In genomic region chr4:149887091-149887490, GRCh38 we compare ENCODE assay signal across 18 cellular contexts.
"Had no signal": no experiment of that assay in that cellular context is flagged by ENCODE, and none has a peak within 500 bp of the region (broad histone marks: within the 10 kb centered on the region; RNA-seq: fewer than 3 reads in every experiment).

No MANE protein-coding gene starts in this region.

- H3K4me3 ChIP-seq: coronary artery, right atrium auricular region, skin epidermis, suprapubic skin had no signal

- H3K4me1 ChIP-seq: parathyroid adenoma had no signal

- H3K9me3 ChIP-seq: right atrium auricular region, suprapubic skin had no signal

- H3K27me3 ChIP-seq: right atrium auricular region, suprapubic skin had no signal

- H3K36me3 ChIP-seq: right atrium auricular region, suprapubic skin had no signal

- H3K27ac ChIP-seq: coronary artery, parathyroid adenoma, right atrium auricular region, skin epidermis, suprapubic skin had no signal

- ATAC-seq: activated CD8-positive, alpha-beta T cell treated with anti-CD3 and anti-CD28 coated beads for 36 hours; activated naive CD4-positive, alpha-beta T cell treated with anti-CD3 and anti-CD28 coated beads, Interleukin-2, amount 50 U/mL, for 72 hours; activated T-cell treated with anti-CD3 and anti-CD28 coated beads, Interleukin-2, amount 50 U/mL, for 4 hours; left lobe of liver; naive thymus-derived CD4-positive, alpha-beta T cell; stimulated activated naive CD8-positive, alpha-beta T cell treated with anti-CD3 and anti-CD28 coated beads, Interleukin-15, Interleukin-2, amounts not matched to agents 100 U/mL and 50 U/mL, for 24 hours; T-helper 17 cell had no signal

- DNase-seq: activated CD4-positive, alpha-beta T cell treated with anti-CD3 and anti-CD28 coated beads for 4 hours; activated CD8-positive, alpha-beta T cell treated with anti-CD3 and anti-CD28 coated beads for 36 hours; activated gamma-delta T cell; activated T-cell treated with anti-CD3 and anti-CD28 coated beads, Interleukin-2, amount 50 U/mL, for 4 hours; amniotic stem cell; effector CD8-positive, alpha-beta T cell; islet precursor cell; naive thymus-derived CD4-positive, alpha-beta T cell; stimulated activated CD4-positive, alpha-beta T cell treated with anti-CD3 and anti-CD28 coated beads, Interleukin-4, amount 100 ng/mL, for 4 hours; stimulated activated naive CD8-positive, alpha-beta T cell treated with anti-CD3 and anti-CD28 coated beads, Interleukin-15, Interleukin-2, amounts not matched to agents 100 U/mL and 50 U/mL, for 24 hours; T-helper 17 cell had no signal
